ENCODE assay signal across 8 cellular contexts in the genomic region with DNA sequence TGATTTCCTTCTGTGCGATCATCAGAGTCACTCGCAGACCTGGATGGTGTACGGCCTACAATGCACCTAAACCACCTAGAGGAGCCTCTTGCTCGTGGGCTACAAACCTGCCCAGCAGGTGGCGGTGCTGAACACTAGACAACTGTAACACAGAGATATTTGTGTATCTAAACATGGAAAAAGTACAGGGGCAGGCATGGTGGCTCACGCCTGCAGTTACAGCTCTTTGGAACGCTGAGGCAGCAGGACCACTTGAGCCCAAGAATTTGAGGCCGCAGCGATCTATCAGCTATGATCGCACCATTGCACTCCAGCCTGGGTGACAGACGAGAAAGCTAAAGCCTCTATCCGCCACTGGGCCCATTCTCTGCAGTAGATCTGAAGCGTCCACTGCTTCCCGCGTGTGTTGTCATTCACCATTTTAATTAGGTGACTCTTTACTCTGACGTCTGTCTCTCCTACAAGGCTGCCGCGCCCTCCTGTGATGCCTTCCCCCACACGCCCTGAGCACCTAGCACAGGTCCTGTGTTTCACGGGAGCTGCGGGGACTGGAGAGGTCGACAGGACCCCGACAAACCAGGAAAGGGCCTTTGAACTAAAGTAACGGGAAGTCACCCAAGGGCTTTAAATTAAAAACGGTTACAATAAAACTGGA. TPM values are rescaled to one million over a fixed set of nuclear protein-coding genes. Genes with fewer than 3 reads are reported as not detected.
DNase-seq lines count a peak whose midpoint lies in the region; ATAC-seq and TF ChIP-seq lines count a peak whose summit lies in the region.

No MANE protein-coding gene starts in this region.

- peak overlapping the region; percentile 98 to 100 for H3K27ac Mint-ChIP-seq in T-cell

- DNase-seq in DND-41, result peak; percentile 76
- peak; percentile 67 for DNase-seq in LNCaP clone FGC (ENCODE audit: low read depth)
- peak; percentile 77 to 93 (median 88) for DNase-seq in T-cell
- DNase-seq in astrocyte of the cerebellum (ENCODE audit: low read depth), result peak; percentile 20
- peak; percentile 94 for DNase-seq in spleen
- DNase-seq in middle frontal gyrus (ENCODE audit: extremely low spot score, low spot score), result no peak

- peaks cover 64% of the 10 kb centered on the region for H4K20me1 ChIP-seq in DND-41 (ENCODE audit: insufficient read depth, low read length)

- H3K27ac ChIP-seq in DND-41 (ENCODE audit: low read length) (peak overlapping the region; percentile 98), iPS-18a (ENCODE audit: low read length) (no peak overlapping the region), spleen (peak overlapping the region; percentile 95 to 99 (median 98))

- TF ChIP-seq POLR2A in spleen (IDR thresholded peaks at IDR 0.05), result no peak

- WGBS in spleen, 5 donors, result 2 to 4% (median 4%) methylated on average over 24 to 25 of the region's 25 CpGs

- H3K36me3 ChIP-seq in DND-41 (ENCODE audit: insufficient read depth, low read length), result peaks cover 41% of the 10 kb centered on the region
- peaks cover 26% of the 10 kb centered on the region for H3K36me3 ChIP-seq in iPS-18a (ENCODE audit: control insufficient read depth, low read depth, low read length)
- H3K36me3 ChIP-seq in spleen, result peaks cover 0 to 46% (median 30%) of the 10 kb centered on the region in 6 donors

- peak overlapping the region; percentile 91 to 97 for H3K4me3 ChIP-seq in DND-41 (ENCODE audit: low read depth in 1 of 2, low read length in 2 of 2)
- H3K4me3 ChIP-seq in LNCaP clone FGC (ENCODE audit: low read depth, low read length), result peak overlapping the region; percentile 81
- peak overlapping the region; percentile 76 for H3K4me3 ChIP-seq in astrocyte of the cerebellum (ENCODE audit: low read depth, low read length)
- peak overlapping the region; percentile 96 for H3K4me3 ChIP-seq in iPS-18a (ENCODE audit: low read length)
- H3K4me3 ChIP-seq in spleen, result peak overlapping the region; percentile 66 to 98 (median 92)

- CTCF ChIA-PET in T-cell (lab: Charles Lee), result interaction anchor here (0.8 to 1.8 kb wide), 5 partner anchors 13 to 33 kb away, joined by 3 to 10 read pairs (median 3); no protein-coding TSS in a partner anchor

- peak overlapping the region; percentile 87 to 98 (median 97) for H3K4me3 Mint-ChIP-seq in T-cell

- H3K4me2 ChIP-seq in DND-41 (ENCODE audit: insufficient read depth, low read length), result peak overlapping the region; percentile 97

- H3K4me1 ChIP-seq in DND-41 (ENCODE audit: insufficient read depth, low read length) (peaks cover 31% of the 10 kb centered on the region), iPS-18a (ENCODE audit: control insufficient read depth, low read depth, low read length) (no peaks in the 10 kb centered on the region), spleen (peaks cover 17 to 68% (median 52%) of the 10 kb centered on the region in 6 donors)

- in situ Hi-C loops in astrocyte of the cerebellum (cut with HindIII; ENCODE audit: low sequenced_read_pairs), result no loop called here

- H3K27me3 ChIP-seq in DND-41 (ENCODE audit: insufficient read depth, low read length, poor library complexity), result no peaks in the 10 kb centered on the region
- no peaks in the 10 kb centered on the region for H3K27me3 ChIP-seq in iPS-18a (ENCODE audit: control insufficient read depth, insufficient read depth, low read length)
- no peaks in the 10 kb centered on the region for H3K27me3 ChIP-seq in spleen (replicated peaks in 1 of 7)

- ATAC-seq in DND-41 (ENCODE audit: insufficient read depth, low read depth) (peak; percentile 54), GM21717 (IDR thresholded peaks at IDR 0.05; ENCODE audit: unreplicated experiment) (peak; percentile 42), T-cell (replicated peaks in 1 of 4) (peak; percentile 46 to 68 (median 52))

- no peaks in the 10 kb centered on the region for H3K27me3 Mint-ChIP-seq in T-cell

- H3K4me1 Mint-ChIP-seq in T-cell, result peaks cover 40 to 41% (median 41%) of the 10 kb centered on the region in 3 donors

- H3K36me3 Mint-ChIP-seq in T-cell, result peaks cover 24% of the 10 kb centered on the region

- H3K9me3 ChIP-seq in DND-41 (ENCODE audit: insufficient read depth, low read length, severe bottlenecking) (no peaks in the 10 kb centered on the region), iPS-18a (ENCODE audit: control insufficient read depth, low read depth, low read length) (no peaks in the 10 kb centered on the region), spleen (no peaks in the 10 kb centered on the region)

- intact Hi-C loops in spleen (cut with DNase I; ENCODE audit: low total_unique reads), result no loop called here

- peak; percentile 83 for TF ChIP-seq CTCF in DND-41 (IDR thresholded peaks at IDR 0.05; ENCODE audit: borderline replicate concordance, extremely low read depth, low read length, poor library complexity, severe bottlenecking)
- peak; percentile 97 for TF ChIP-seq CTCF in LNCaP clone FGC (IDR thresholded peaks at IDR 0.05; ENCODE audit: control insufficient read depth, extremely low read depth, insufficient read depth)
- TF ChIP-seq CTCF in astrocyte of the cerebellum (IDR thresholded peaks at IDR 0.05; ENCODE audit: low read depth, low read length, missing control alignments), result peak; percentile 76
- peak; percentile 41 to 89 (median 75) for TF ChIP-seq CTCF in spleen (IDR thresholded peaks at IDR 0.05 in 8 of 11, conservative IDR thresholded peaks at IDR 0.05 in 3 of 11)

- H3K9me3 Mint-ChIP-seq in T-cell, result no peaks in the 10 kb centered on the region

- H3K9ac ChIP-seq in DND-41 (ENCODE audit: low read depth, low read length) (peak overlapping the region; percentile 97), iPS-18a (ENCODE audit: low read length) (peak overlapping the region; percentile 71)

- POLR2A ChIA-PET in T-cell (lab: Charles Lee), result interaction anchor here (0.7 to 1.6 kb wide), 4 partner anchors 29 to 47 kb away, joined by 4 to 11 read pairs (median 5); a partner anchor contains a TSS

- peaks cover 59% of the 10 kb centered on the region for H3K79me2 ChIP-seq in DND-41 (ENCODE audit: insufficient read depth, low read length)

- H2AFZ ChIP-seq in DND-41 (ENCODE audit: low read depth, low read length), result peak overlapping the region; percentile 97

RNA-seq across cellular contexts. Expression of a gene that starts 0.8 kb away (rescaled TPM):
- total RNA-seq in T-cell, result 10 to 100 TPM; 64.5 to 80.8 (median 72.7) TPM
- 10 to 100 TPM; 40.2 to 61.2 (median 51.9) TPM for total RNA-seq in spleen
- polyA plus RNA-seq in spleen, result 100 to 1,000 TPM in 2 of 3 donors, 10 to 100 TPM in 1; 85.2 to 201 (median 132) TPM

RNA-seq across cellular contexts. Expression of a gene that starts 0.8 kb away (rescaled TPM):
- total RNA-seq in T-cell, result 10 to 100 TPM; 35.2 to 44.7 (median 36.8) TPM
- 10 to 100 TPM; 26.3 to 33.1 (median 29.2) TPM for total RNA-seq in spleen
- 10 to 100 TPM; 43.3 to 50.6 (median 44.7) TPM for polyA plus RNA-seq in spleen

RNA-seq across cellular contexts. Expression of a gene that starts 28.8 kb away (rescaled TPM):
- 1 to 10 TPM in 4 of 5 donors, under 1 TPM in 1; 0.68 to 5.1 (median 3.6) TPM for total RNA-seq in T-cell
- total RNA-seq in spleen, result 1 to 10 TPM in 3 of 7 donors, under 1 TPM in 3, not detected in 1; 0.30 to 3.4 (median 0.94) TPM
- polyA plus RNA-seq in spleen, result under 1 TPM; 0.04 to 0.12 (median 0.10) TPM

RNA-seq across cellular contexts. Expression of a gene that starts 31.2 kb away (rescaled TPM):
- 100 to 1,000 TPM in 3 of 5 donors, 10 to 100 TPM in 2; 80.5 to 142 (median 107) TPM for total RNA-seq in T-cell
- total RNA-seq in spleen, result 100 to 1,000 TPM in 3 of 7 donors, 10 to 100 TPM in 4; 43.3 to 177 (median 99.1) TPM
- 10 to 100 TPM; 10.1 to 27.2 (median 20.4) TPM for polyA plus RNA-seq in spleen

RNA-seq across cellular contexts. Expression of a gene that starts 39.3 kb away (rescaled TPM):
- not detected for total RNA-seq in T-cell
- not detected for total RNA-seq in spleen
- not detected for polyA plus RNA-seq in spleen
